In genomic region chr15:45279024-45279697, GRCh38 we compare ENCODE assay signal across 8 cellular contexts. TPM values are rescaled to one million over a fixed set of nuclear protein-coding genes. Genes with fewer than 3 reads are reported as not detected.
DNase-seq lines count a peak whose midpoint lies in the region; ATAC-seq and TF ChIP-seq lines count a peak whose summit lies in the region.

No MANE protein-coding gene starts in this region.

- H3K27ac ChIP-seq in RWPE2 (ENCODE audit: poor library complexity, severe bottlenecking): peak overlapping the region; percentile 23

- no peaks in the 10 kb centered on the region for H3K79me2 ChIP-seq in Loucy (ENCODE audit: insufficient read depth, low read length)

- peak overlapping the region; percentile 80 for H2AFZ ChIP-seq in Loucy (ENCODE audit: low read length)

- ATAC-seq in RWPE2 (ENCODE audit: low read depth) (peak; percentile 99), natural killer cell (peak; percentile 99 to 100 (median 99))

- H3K27ac Mint-ChIP-seq in natural killer cell: peak overlapping the region; percentile 83 to 97

- no peaks in the 10 kb centered on the region for H3K9me3 ChIP-seq in Loucy (ENCODE audit: insufficient read depth, low read depth, low read length)
- H3K9me3 ChIP-seq in RWPE2 (ENCODE audit: severe bottlenecking): no peaks in the 10 kb centered on the region

- H3K36me3 ChIP-seq in H7 (replicated peaks; ENCODE audit: control insufficient read depth, insufficient read depth, low read length): no peaks in the 10 kb centered on the region
- H3K36me3 ChIP-seq in Loucy (ENCODE audit: insufficient read depth, low read length): no peaks in the 10 kb centered on the region
- H3K36me3 ChIP-seq in RWPE2 (ENCODE audit: low read depth): no peaks in the 10 kb centered on the region

- peak overlapping the region; percentile 98 for H3K4me3 Mint-ChIP-seq in natural killer cell

- no peaks in the 10 kb centered on the region for H3K36me3 Mint-ChIP-seq in natural killer cell

- intact Hi-C loops in natural killer cell (cut with micrococcal nuclease): loop anchor here (1.0 to 2.0 kb wide), 2 partner anchors 78 to 123 kb away; a partner anchor contains a TSS

- no peaks in the 10 kb centered on the region for H3F3A ChIP-seq in Loucy (ENCODE audit: low read depth)

- H3K27me3 ChIP-seq in H7 (ENCODE audit: control insufficient read depth, insufficient read depth, low read length): no peaks in the 10 kb centered on the region
- no peaks in the 10 kb centered on the region for H3K27me3 ChIP-seq in Loucy (ENCODE audit: insufficient read depth, low read length, poor library complexity, severe bottlenecking)
- H3K27me3 ChIP-seq in RWPE2 (ENCODE audit: insufficient read depth, poor library complexity, severe bottlenecking): no peaks in the 10 kb centered on the region

- TF ChIP-seq CTCF in Loucy (conservative IDR thresholded peaks at IDR 0.05; ENCODE audit: low read length): no peak
- TF ChIP-seq CTCF in RWPE2 (IDR thresholded peaks at IDR 0.05; ENCODE audit: poor library complexity, severe bottlenecking): no peak
- TF ChIP-seq CTCF in fibroblast of pulmonary artery (IDR thresholded peaks at IDR 0.05; ENCODE audit: low read length, missing control alignments): no peak
- no peak for TF ChIP-seq CTCF in natural killer cell (IDR thresholded peaks at IDR 0.05)

- peak overlapping the region; percentile 74 for H3K9ac ChIP-seq in Loucy (ENCODE audit: low read depth, low read length, poor library complexity, severe bottlenecking)

- H4K20me1 ChIP-seq in Loucy (ENCODE audit: insufficient read depth, low read length, poor library complexity, severe bottlenecking): no peaks in the 10 kb centered on the region

- no peaks in the 10 kb centered on the region for H3K9me3 Mint-ChIP-seq in natural killer cell

- peak overlapping the region; percentile 76 for H3K4me3 ChIP-seq in H7 (ENCODE audit: insufficient read depth, low read depth, low read length)
- H3K4me3 ChIP-seq in Loucy (ENCODE audit: low read length, poor library complexity, severe bottlenecking): peak overlapping the region; percentile 80
- peak overlapping the region; percentile 49 for H3K4me3 ChIP-seq in RWPE2 (ENCODE audit: severe bottlenecking)
- H3K4me3 ChIP-seq in fibroblast of pulmonary artery (replicated peaks; ENCODE audit: low read depth, low read length): peak overlapping the region; percentile 85

- peaks cover 3 to 8% of the 10 kb centered on the region in 2 donors for H3K27me3 Mint-ChIP-seq in natural killer cell (ENCODE audit: low read depth in 2 of 2)

- DNase-seq in ELR (ENCODE audit: low read depth) (peak; percentile 95), H7 (peak; percentile 95), RWPE2 (ENCODE audit: low spot score) (peak; percentile 99), fibroblast of pulmonary artery (ENCODE audit: low read depth) (peak; percentile 98), natural killer cell (peak; percentile 99)
- DNase-seq in activated effector memory CD4-positive, alpha-beta T cell treated with Interleukin-2 at 50 U/mL for 16 hours: peak; percentile 99
- DNase-seq in stimulated activated naive CD4-positive, alpha-beta T cell (lab: John Stamatoyannopoulos, UW): peak; percentile 95 to 98 (median 96)

- peaks cover 14 to 23% of the 10 kb centered on the region in 2 donors for H3K4me1 Mint-ChIP-seq in natural killer cell

- H3K4me1 ChIP-seq in Loucy (ENCODE audit: insufficient read depth, low read length, poor library complexity, severe bottlenecking) (peaks cover 15% of the 10 kb centered on the region), RWPE2 (ENCODE audit: insufficient read depth, poor library complexity, severe bottlenecking) (peaks cover 3% of the 10 kb centered on the region)

- peak overlapping the region; percentile 80 for H3K4me2 ChIP-seq in Loucy (ENCODE audit: low read depth, low read length, poor library complexity, severe bottlenecking)

- H3K9me2 ChIP-seq in Loucy (replicated peaks; ENCODE audit: low read depth, low read length): no peaks in the 10 kb centered on the region

RNA-seq across cellular contexts. Expression of gene SLC28A2, which starts 27.1 kb away (rescaled TPM):
- 0.15 TPM in 1 of 2 replicates, not detected in the other for total RNA-seq in H7 (2014; rRNA removed; shearing (Covaris generic))
- not detected for total RNA-seq in natural killer cell

Comparison
In these comparisons a context has a peak if more than half of its experiments do, and no peak if none do; other contexts are left out.
1. Peak in every context shown above with its lines: DNase-seq, ATAC-seq, H3K4me3 ChIP-seq and H3K27ac ChIP-seq.